ENCODE assay signal across 1 cellular context in the genomic region with DNA sequence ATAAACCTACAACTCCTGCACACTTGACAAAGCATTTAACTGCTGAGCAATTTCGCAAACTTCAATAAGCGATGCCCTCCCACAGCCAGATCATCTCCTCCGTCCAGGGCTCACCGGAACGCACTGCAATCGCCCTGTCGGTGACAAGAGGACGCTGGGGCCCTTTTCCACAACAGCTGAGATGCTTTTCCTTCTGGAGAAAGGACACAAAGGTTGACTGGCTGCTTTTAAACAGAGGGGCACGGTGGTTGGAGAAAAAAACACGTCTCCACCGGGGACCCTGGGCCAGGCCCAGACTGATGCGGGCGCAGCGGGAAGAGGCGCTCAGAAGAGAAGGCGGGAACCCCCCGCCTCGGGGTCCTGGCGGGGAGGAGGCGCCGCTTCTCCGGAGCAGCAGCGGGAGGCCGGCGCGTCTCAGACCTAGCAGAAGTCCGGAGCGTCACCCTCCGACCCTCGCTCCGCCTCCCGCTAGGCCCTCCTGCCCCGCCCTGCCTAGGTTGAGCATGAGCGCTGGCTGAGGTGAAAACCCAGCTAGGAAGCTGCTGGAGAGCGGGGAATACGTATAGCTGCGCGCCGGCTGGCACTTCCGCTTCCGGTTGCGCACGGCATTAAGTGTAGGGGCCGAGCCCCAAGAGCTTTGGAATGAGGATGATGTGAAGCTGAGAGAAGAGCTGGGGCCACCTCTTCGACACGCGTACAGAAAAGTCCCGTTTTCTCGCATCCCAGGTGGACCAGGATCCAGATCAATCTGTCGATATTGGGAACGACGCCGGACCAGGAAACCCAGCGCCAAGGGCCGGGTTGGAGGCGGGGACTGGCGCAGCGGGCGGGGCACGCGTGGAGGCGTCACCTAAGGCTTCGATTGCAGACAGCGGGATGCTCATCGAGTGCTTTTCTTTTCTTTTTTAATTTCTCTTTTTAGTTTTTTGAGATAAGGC.
A peak's percentile ranks its signal among the peaks of the same experiment; 100 is the strongest.
TF ChIP-seq lines count a peak whose summit lies in the region.

A gene (minus strand): TSS at position 564 of the 938 bp plus-strand sequence. CDS start 3,788 bp downstream, outside the sequence.

TF ChIP-seq in HepG2, 621 proteins besides CTCF, POLR2A, EP300 and RAD21 (continued from another document and continues in another):
- TF ChIP-seq, protein P1, sequence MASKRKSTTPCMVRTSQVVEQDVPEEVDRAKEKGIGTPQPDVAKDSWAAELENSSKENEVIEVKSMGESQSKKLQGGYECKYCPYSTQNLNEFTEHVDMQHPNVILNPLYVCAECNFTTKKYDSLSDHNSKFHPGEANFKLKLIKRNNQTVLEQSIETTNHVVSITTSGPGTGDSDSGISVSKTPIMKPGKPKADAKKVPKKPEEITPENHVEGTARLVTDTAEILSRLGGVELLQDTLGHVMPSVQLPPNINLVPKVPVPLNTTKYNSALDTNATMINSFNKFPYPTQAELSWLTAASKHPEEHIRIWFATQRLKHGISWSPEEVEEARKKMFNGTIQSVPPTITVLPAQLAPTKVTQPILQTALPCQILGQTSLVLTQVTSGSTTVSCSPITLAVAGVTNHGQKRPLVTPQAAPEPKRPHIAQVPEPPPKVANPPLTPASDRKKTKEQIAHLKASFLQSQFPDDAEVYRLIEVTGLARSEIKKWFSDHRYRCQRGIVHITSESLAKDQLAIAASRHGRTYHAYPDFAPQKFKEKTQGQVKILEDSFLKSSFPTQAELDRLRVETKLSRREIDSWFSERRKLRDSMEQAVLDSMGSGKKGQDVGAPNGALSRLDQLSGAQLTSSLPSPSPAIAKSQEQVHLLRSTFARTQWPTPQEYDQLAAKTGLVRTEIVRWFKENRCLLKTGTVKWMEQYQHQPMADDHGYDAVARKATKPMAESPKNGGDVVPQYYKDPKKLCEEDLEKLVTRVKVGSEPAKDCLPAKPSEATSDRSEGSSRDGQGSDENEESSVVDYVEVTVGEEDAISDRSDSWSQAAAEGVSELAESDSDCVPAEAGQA (IDR thresholded peaks at IDR 0.05; ENCODE audit: low read depth): peak; percentile 90
- TF ChIP-seq, protein P1 (CRISPR knock-in tag; IDR thresholded peaks at IDR 0.05; ENCODE audit: borderline replicate concordance): no peak
- no peak; the same call in 1 of the 2 replicates for TF ChIP-seq STAT5B (CRISPR knock-in tag; IDR thresholded peaks at IDR 0.05)
- peak; percentile 39; the same call in 1 of the 2 replicates for TF ChIP-seq RXRA (CRISPR knock-in tag; IDR thresholded peaks at IDR 0.05)
- peak; percentile 56; the same call in 1 of the 2 replicates for TF ChIP-seq MAZ (IDR thresholded peaks at IDR 0.05; ENCODE audit: borderline replicate concordance, low read depth, low read length)
- TF ChIP-seq MAZ (CRISPR knock-in tag; IDR thresholded peaks at IDR 0.05; ENCODE audit: low read depth): peak; percentile 97
- 0 out of 2 replicates have a peak, but pooled peaks have one; percentile 41 for TF ChIP-seq U2AF2 (IDR thresholded peaks at IDR 0.05; ENCODE audit: low read depth, low read length)
- TF ChIP-seq ZNF878 (CRISPR knock-in tag; IDR thresholded peaks at IDR 0.05): 0 out of 2 replicates have a peak, but pooled peaks have one; percentile 63
- TF ChIP-seq CBX1 (IDR thresholded peaks at IDR 0.05; ENCODE audit: low read depth): peak; percentile 15
- TF ChIP-seq DPF2 (CRISPR knock-in tag; IDR thresholded peaks at IDR 0.05; ENCODE audit: borderline replicate concordance, low read depth): no peak
- TF ChIP-seq, protein P2, sequence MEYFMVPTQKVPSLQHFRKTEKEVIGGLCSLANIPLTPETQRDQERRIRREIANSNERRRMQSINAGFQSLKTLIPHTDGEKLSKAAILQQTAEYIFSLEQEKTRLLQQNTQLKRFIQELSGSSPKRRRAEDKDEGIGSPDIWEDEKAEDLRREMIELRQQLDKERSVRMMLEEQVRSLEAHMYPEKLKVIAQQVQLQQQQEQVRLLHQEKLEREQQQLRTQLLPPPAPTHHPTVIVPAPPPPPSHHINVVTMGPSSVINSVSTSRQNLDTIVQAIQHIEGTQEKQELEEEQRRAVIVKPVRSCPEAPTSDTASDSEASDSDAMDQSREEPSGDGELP (IDR thresholded peaks at IDR 0.05; ENCODE audit: borderline replicate concordance, low read depth): peak; percentile 41; the same call in 1 of the 2 replicates
- TF ChIP-seq ZNF644 (CRISPR knock-in tag; IDR thresholded peaks at IDR 0.05; ENCODE audit: low read depth): no peak
- TF ChIP-seq, protein P3, sequence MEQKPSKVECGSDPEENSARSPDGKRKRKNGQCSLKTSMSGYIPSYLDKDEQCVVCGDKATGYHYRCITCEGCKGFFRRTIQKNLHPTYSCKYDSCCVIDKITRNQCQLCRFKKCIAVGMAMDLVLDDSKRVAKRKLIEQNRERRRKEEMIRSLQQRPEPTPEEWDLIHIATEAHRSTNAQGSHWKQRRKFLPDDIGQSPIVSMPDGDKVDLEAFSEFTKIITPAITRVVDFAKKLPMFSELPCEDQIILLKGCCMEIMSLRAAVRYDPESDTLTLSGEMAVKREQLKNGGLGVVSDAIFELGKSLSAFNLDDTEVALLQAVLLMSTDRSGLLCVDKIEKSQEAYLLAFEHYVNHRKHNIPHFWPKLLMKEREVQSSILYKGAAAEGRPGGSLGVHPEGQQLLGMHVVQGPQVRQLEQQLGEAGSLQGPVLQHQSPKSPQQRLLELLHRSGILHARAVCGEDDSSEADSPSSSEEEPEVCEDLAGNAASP (CRISPR knock-in tag; IDR thresholded peaks at IDR 0.05; ENCODE audit: borderline replicate concordance): peak; percentile 68; the same call in 1 of the 2 replicates
- TF ChIP-seq SNAPC2 (CRISPR knock-in tag; IDR thresholded peaks at IDR 0.05): 0 out of 2 replicates have a peak, but pooled peaks have one; percentile 73
- TF ChIP-seq RFXAP (CRISPR knock-in tag; IDR thresholded peaks at IDR 0.05; ENCODE audit: borderline replicate concordance): no peak
- TF ChIP-seq MIXL1 (CRISPR knock-in tag; IDR thresholded peaks at IDR 0.05): peak; percentile 82; the same call in 1 of the 2 replicates
- TF ChIP-seq ZNF430 (CRISPR knock-in tag; IDR thresholded peaks at IDR 0.05): no peak; the same call in 1 of the 2 replicates
- peak; percentile 95 for TF ChIP-seq ZNF564 (CRISPR knock-in tag; IDR thresholded peaks at IDR 0.05)
- TF ChIP-seq, protein P4, sequence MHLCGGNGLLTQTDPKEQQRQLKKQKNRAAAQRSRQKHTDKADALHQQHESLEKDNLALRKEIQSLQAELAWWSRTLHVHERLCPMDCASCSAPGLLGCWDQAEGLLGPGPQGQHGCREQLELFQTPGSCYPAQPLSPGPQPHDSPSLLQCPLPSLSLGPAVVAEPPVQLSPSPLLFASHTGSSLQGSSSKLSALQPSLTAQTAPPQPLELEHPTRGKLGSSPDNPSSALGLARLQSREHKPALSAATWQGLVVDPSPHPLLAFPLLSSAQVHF (CRISPR knock-in tag; IDR thresholded peaks at IDR 0.05): 0 out of 2 replicates have a peak, but pooled peaks have one; percentile 37
- no peak for TF ChIP-seq ZSCAN12 (CRISPR knock-in tag; IDR thresholded peaks at IDR 0.05)
- peak; percentile 90 for TF ChIP-seq PHF5A (CRISPR knock-in tag; IDR thresholded peaks at IDR 0.05; ENCODE audit: low read depth, unreplicated experiment)
- TF ChIP-seq ZNF260 (CRISPR knock-in tag; IDR thresholded peaks at IDR 0.05; ENCODE audit: borderline replicate concordance, low read depth): no peak
- TF ChIP-seq RBM22 (optimal IDR thresholded peaks at IDR 0.05; ENCODE audit: low read length): peak; percentile 79
- TF ChIP-seq, protein P5, sequence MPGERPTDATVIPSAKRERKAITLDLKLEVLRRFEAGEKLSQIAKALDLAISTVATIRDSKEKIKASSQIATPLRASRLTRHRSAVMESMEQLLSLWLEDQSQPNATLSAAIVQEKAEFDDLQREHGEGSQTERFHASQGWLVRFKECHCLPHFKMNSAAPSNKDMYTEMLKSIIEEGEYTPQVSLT (CRISPR knock-in tag; IDR thresholded peaks at IDR 0.05; ENCODE audit: borderline replicate concordance, low read depth): no peak
- no peak for TF ChIP-seq ZNF589 (CRISPR knock-in tag; conservative IDR thresholded peaks at IDR 0.05)
- TF ChIP-seq ZFYVE20 (CRISPR knock-in tag; IDR thresholded peaks at IDR 0.05; ENCODE audit: borderline replicate concordance, low read depth): no peak
- TF ChIP-seq, protein P6, sequence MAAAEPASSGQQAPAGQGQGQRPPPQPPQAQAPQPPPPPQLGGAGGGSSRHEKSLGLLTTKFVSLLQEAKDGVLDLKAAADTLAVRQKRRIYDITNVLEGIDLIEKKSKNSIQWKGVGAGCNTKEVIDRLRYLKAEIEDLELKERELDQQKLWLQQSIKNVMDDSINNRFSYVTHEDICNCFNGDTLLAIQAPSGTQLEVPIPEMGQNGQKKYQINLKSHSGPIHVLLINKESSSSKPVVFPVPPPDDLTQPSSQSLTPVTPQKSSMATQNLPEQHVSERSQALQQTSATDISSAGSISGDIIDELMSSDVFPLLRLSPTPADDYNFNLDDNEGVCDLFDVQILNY (CRISPR knock-in tag; conservative IDR thresholded peaks at IDR 0.05): 0 out of 2 replicates have a peak, but pooled peaks have one; percentile 35
- TF ChIP-seq FOXO1 (CRISPR knock-in tag; IDR thresholded peaks at IDR 0.05): no peak; the same call in 1 of the 2 replicates
- no peak for TF ChIP-seq ZNF550 (CRISPR knock-in tag; IDR thresholded peaks at IDR 0.05; ENCODE audit: borderline replicate concordance)
- TF ChIP-seq, protein P7, sequence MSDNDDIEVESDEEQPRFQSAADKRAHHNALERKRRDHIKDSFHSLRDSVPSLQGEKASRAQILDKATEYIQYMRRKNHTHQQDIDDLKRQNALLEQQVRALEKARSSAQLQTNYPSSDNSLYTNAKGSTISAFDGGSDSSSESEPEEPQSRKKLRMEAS (IDR thresholded peaks at IDR 0.05): peak; percentile 84
- peak; percentile 93 for TF ChIP-seq HOXA3 (CRISPR knock-in tag; IDR thresholded peaks at IDR 0.05)
- peak; percentile 95 for TF ChIP-seq KMT2B (CRISPR knock-in tag; IDR thresholded peaks at IDR 0.05)
- no peak for TF ChIP-seq ZNF24 (IDR thresholded peaks at IDR 0.05)
- TF ChIP-seq ZSCAN22 (CRISPR knock-in tag; IDR thresholded peaks at IDR 0.05): no peak
- TF ChIP-seq, protein P8, sequence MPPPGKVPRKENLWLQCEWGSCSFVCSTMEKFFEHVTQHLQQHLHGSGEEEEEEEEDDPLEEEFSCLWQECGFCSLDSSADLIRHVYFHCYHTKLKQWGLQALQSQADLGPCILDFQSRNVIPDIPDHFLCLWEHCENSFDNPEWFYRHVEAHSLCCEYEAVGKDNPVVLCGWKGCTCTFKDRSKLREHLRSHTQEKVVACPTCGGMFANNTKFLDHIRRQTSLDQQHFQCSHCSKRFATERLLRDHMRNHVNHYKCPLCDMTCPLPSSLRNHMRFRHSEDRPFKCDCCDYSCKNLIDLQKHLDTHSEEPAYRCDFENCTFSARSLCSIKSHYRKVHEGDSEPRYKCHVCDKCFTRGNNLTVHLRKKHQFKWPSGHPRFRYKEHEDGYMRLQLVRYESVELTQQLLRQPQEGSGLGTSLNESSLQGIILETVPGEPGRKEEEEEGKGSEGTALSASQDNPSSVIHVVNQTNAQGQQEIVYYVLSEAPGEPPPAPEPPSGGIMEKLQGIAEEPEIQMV (CRISPR knock-in tag; IDR thresholded peaks at IDR 0.05; ENCODE audit: low read depth): peak; percentile 82; the same call in 1 of the 2 replicates
- no peak for TF ChIP-seq IKZF4 (CRISPR knock-in tag; IDR thresholded peaks at IDR 0.05; ENCODE audit: borderline replicate concordance, low read depth, not compliant biosample characterization)
- peak; percentile 99 for TF ChIP-seq GABPA (IDR thresholded peaks at IDR 0.05; ENCODE audit: low read depth, low read length)
- TF ChIP-seq GABPA (CRISPR knock-in tag; IDR thresholded peaks at IDR 0.05; ENCODE audit: low read depth): peak; percentile 100
- peak; percentile 90; the same call in 1 of the 2 replicates for TF ChIP-seq SSRP1 (CRISPR knock-in tag; IDR thresholded peaks at IDR 0.05)
- peak; percentile 98 for TF ChIP-seq YEATS2 (CRISPR knock-in tag; IDR thresholded peaks at IDR 0.05; ENCODE audit: borderline replicate concordance)
- TF ChIP-seq, protein P9, sequence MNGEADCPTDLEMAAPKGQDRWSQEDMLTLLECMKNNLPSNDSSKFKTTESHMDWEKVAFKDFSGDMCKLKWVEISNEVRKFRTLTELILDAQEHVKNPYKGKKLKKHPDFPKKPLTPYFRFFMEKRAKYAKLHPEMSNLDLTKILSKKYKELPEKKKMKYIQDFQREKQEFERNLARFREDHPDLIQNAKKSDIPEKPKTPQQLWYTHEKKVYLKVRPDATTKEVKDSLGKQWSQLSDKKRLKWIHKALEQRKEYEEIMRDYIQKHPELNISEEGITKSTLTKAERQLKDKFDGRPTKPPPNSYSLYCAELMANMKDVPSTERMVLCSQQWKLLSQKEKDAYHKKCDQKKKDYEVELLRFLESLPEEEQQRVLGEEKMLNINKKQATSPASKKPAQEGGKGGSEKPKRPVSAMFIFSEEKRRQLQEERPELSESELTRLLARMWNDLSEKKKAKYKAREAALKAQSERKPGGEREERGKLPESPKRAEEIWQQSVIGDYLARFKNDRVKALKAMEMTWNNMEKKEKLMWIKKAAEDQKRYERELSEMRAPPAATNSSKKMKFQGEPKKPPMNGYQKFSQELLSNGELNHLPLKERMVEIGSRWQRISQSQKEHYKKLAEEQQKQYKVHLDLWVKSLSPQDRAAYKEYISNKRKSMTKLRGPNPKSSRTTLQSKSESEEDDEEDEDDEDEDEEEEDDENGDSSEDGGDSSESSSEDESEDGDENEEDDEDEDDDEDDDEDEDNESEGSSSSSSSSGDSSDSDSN (CRISPR knock-in tag; IDR thresholded peaks at IDR 0.05): peak; percentile 99
